In genomic region chr5:132238169-132238744, GRCh38 we compare ENCODE assay signal across 8 cellular contexts.
DNase-seq lines count a peak whose midpoint lies in the region; ATAC-seq and TF ChIP-seq lines count a peak whose summit lies in the region.

No MANE protein-coding gene starts in this region.

- H3K27ac ChIP-seq in WERI-Rb-1 (no peak overlapping the region; the same call in 1 of the 2 replicates), brain microvascular endothelial cell (no peak overlapping the region)

- DNase-seq in DMS53 (lab: John Stamatoyannopoulos, UW) (peak; percentile 79), NAMALWA (ENCODE audit: low spot score) (peak; percentile 88), WERI-Rb-1 (peak; percentile 85), brain microvascular endothelial cell (peak; percentile 69), left kidney (ENCODE audit: low read depth, low spot score) (peak; percentile 79)
- peak; percentile 57 to 78 (median 68) for DNase-seq in stimulated activated CD4-positive, alpha-beta T cell treated with anti-CD3 and anti-CD28 coated beads, TNF-alpha, amount 100 ng/mL, for 24 hours (ENCODE audit: low read depth in 3 of 3)

- H3K27me3 ChIP-seq in WERI-Rb-1 (ENCODE audit: insufficient read depth, low read depth, severe bottlenecking) (no peaks in the 10 kb centered on the region), brain microvascular endothelial cell (replicated peaks) (no peaks in the 10 kb centered on the region)

- ATAC-seq in GM21737 (IDR thresholded peaks at IDR 0.05; ENCODE audit: unreplicated experiment) (peak; percentile 55), HG02840 (IDR thresholded peaks at IDR 0.05; ENCODE audit: low FRiP score, unreplicated experiment) (no peak)

- in situ Hi-C loops in brain microvascular endothelial cell (cut with HindIII; ENCODE audit: low pct_ligation_motif_present, low sequenced_read_pairs) = no loop called here

- TF ChIP-seq CTCF in WERI-Rb-1 (IDR thresholded peaks at IDR 0.05; ENCODE audit: low read depth, low read length) (peak; percentile 86), brain microvascular endothelial cell (IDR thresholded peaks at IDR 0.05; ENCODE audit: low read depth, low read length, missing control alignments) (peak; percentile 88)

- H3K36me3 ChIP-seq in WERI-Rb-1 (no peaks in the 10 kb centered on the region), brain microvascular endothelial cell (replicated peaks) (no peaks in the 10 kb centered on the region)

- H3K4me3 ChIP-seq in WERI-Rb-1 (ENCODE audit: low read depth, low read length) (no peak overlapping the region), brain microvascular endothelial cell (ENCODE audit: low read depth, low read length) (no peak overlapping the region)

- H3K9me3 ChIP-seq in WERI-Rb-1 (ENCODE audit: severe bottlenecking) = no peaks in the 10 kb centered on the region
